In genomic region chr10:133262696-133263095, GRCh38 we compare ENCODE assay signal across 10 cellular contexts. TPM values are rescaled to one million over a fixed set of nuclear protein-coding genes. Genes with fewer than 3 reads are reported as not detected.
A peak's percentile ranks its signal among the peaks of the same experiment; 100 is the strongest.
DNase-seq lines count a peak whose midpoint lies in the region; ATAC-seq and TF ChIP-seq lines count a peak whose summit lies in the region.
"Had no signal": no experiment of that assay in that cellular context is flagged by ENCODE, and none has a peak within 500 bp of the region (broad histone marks: within the 10 kb centered on the region; RNA-seq: fewer than 3 reads in every experiment).

No MANE protein-coding gene starts in this region.

- DNase-seq in CD4-positive, alpha-beta memory T cell = peak in 1 of 5 donors; percentile 45
- no peak for DNase-seq in GM23338 (ENCODE audit: low spot score)
- DNase-seq in T-helper 17 cell = no peak
- no peak for DNase-seq in mesothelial cell of epicardium (ENCODE audit: low spot score in 2 of 2, unreplicated experiment in 2 of 2)
- no peak for DNase-seq in stimulated activated CD4-positive, alpha-beta T cell treated with anti-CD3 and anti-CD28 coated beads, Interleukin-12 subunit alpha, Interleukin-12 subunit beta, amount 100 ng/mL, for 4 hours
- no peak for DNase-seq in stimulated activated CD4-positive, alpha-beta T cell treated with anti-CD3 and anti-CD28 coated beads, Interleukin-4, amount 100 ng/mL, for 24 hours
- DNase-seq: HCEC 1CT had no signal

- peak overlapping the region; percentile 83 for H3K27ac ChIP-seq in CD4-positive, alpha-beta memory T cell (ENCODE audit: low read depth, low read length)
- H3K27ac ChIP-seq in GM23338 (ENCODE audit: low read depth) = no peak overlapping the region

- H3K36me3 Mint-ChIP-seq in CD4-positive, alpha-beta memory T cell = peaks cover 0 to 15% of the 10 kb centered on the region in 2 donors
- peaks cover 3% of the 10 kb centered on the region; the same call in 1 of the 3 replicates for H3K36me3 Mint-ChIP-seq in GM23338 (ENCODE audit: low read depth)
- no peaks in the 10 kb centered on the region for H3K36me3 Mint-ChIP-seq in T-helper 17 cell (ENCODE audit: low read depth)
- H3K36me3 Mint-ChIP-seq in mesothelial cell of epicardium = no peaks in the 10 kb centered on the region

- no peak overlapping the region for H2AFZ ChIP-seq in GM23338

- no peak for TF ChIP-seq CTCF in GM23338 (conservative IDR thresholded peaks at IDR 0.05; ENCODE audit: low read depth in 2 of 2)
- no peak for TF ChIP-seq CTCF in mesothelial cell of epicardium (IDR thresholded peaks at IDR 0.05; ENCODE audit: unreplicated experiment)

- no peaks in the 10 kb centered on the region for H4K20me1 ChIP-seq in GM23338 (replicated peaks; ENCODE audit: insufficient read depth)

- H3K4me3 Mint-ChIP-seq in CD4-positive, alpha-beta memory T cell = peak overlapping the region in 6 of 8 donors; percentile 70 to 79 (median 76)
- H3K4me3 Mint-ChIP-seq in GM23338 (peak overlapping the region; percentile 72; the same call in 2 of the 3 replicates), T-helper 17 cell (peak overlapping the region; percentile 77), mesothelial cell of epicardium (peak overlapping the region; percentile 70)

- no peaks in the 10 kb centered on the region for H3F3A ChIP-seq in GM23338 (replicated peaks; ENCODE audit: low read depth)

- CTCF ChIA-PET in CD4-positive, alpha-beta memory T cell (lab: Charles Lee; ENCODE audit: partially characterized antibody) = interaction anchor here (1.3 to 2.0 kb wide), 6 partner anchors 12 to 119 kb away, joined by 3 to 9 read pairs (median 8); no protein-coding TSS in a partner anchor

- H3K27ac Mint-ChIP-seq in CD4-positive, alpha-beta memory T cell = peak overlapping the region; percentile 90 to 98 (median 92)
- H3K27ac Mint-ChIP-seq in GM23338 (no peak overlapping the region), T-helper 17 cell (peak overlapping the region; percentile 90), mesothelial cell of epicardium (no peak overlapping the region)

- H3K36me3 ChIP-seq in CD4-positive, alpha-beta memory T cell (ENCODE audit: insufficient read depth, low read length) = no peaks in the 10 kb centered on the region
- H3K36me3 ChIP-seq in GM23338 (ENCODE audit: insufficient read depth) = no peaks in the 10 kb centered on the region

- ATAC-seq in GM23338 (peak; percentile 4; the same call in 2 of the 3 replicates), T-helper 17 cell (no peak), GM21825 (IDR thresholded peaks at IDR 0.05; ENCODE audit: unreplicated experiment) (no peak), GM19395 (IDR thresholded peaks at IDR 0.05; ENCODE audit: unreplicated experiment) (no peak)

- intact Hi-C loops in CD4-positive, alpha-beta memory T cell (cut with micrococcal nuclease) = loop anchor here (5.0 kb wide), 1 partner anchor 130 kb away; the partner anchor contains the start of gene MTG1

- POLR2A ChIA-PET in CD4-positive, alpha-beta memory T cell (lab: Charles Lee; ENCODE audit: partially characterized antibody) = interaction anchor here (0.8 to 13.2 kb wide), 7 partner anchors 13 to 128 kb away, joined by 3 to 236 read pairs (median 4); partner anchors contain the start of genes ADAM8 and ECHS1

- no peaks in the 10 kb centered on the region for H3K79me2 ChIP-seq in GM23338 (replicated peaks; ENCODE audit: insufficient read depth)

- no peaks in the 10 kb centered on the region for H3K27me3 ChIP-seq in CD4-positive, alpha-beta memory T cell (ENCODE audit: insufficient read depth, low read length)
- peaks cover 8% of the 10 kb centered on the region for H3K27me3 ChIP-seq in GM23338 (ENCODE audit: insufficient read depth)

- peaks cover 0 to 4% of the 10 kb centered on the region in 2 donors for H3K27me3 Mint-ChIP-seq in CD4-positive, alpha-beta memory T cell
- H3K27me3 Mint-ChIP-seq in GM23338 (ENCODE audit: insufficient read depth, low read depth, poor library complexity) = peaks cover 18% of the 10 kb centered on the region
- H3K27me3 Mint-ChIP-seq in T-helper 17 cell = no peaks in the 10 kb centered on the region
- H3K27me3 Mint-ChIP-seq in mesothelial cell of epicardium (ENCODE audit: low read depth) = peaks cover 11% of the 10 kb centered on the region

- no peaks in the 10 kb centered on the region for H3K9me2 ChIP-seq in GM23338 (ENCODE audit: insufficient read depth)

- H3K4me1 ChIP-seq in CD4-positive, alpha-beta memory T cell (ENCODE audit: insufficient read depth, low read length) = peaks cover 76% of the 10 kb centered on the region
- H3K4me1 ChIP-seq in GM23338 (ENCODE audit: insufficient read depth) = peaks cover 8% of the 10 kb centered on the region

- H3K4me2 ChIP-seq in GM23338 = peak overlapping the region; percentile 78; the same call in 1 of the 2 replicates

- no peaks in the 10 kb centered on the region for H3K9me3 Mint-ChIP-seq in CD4-positive, alpha-beta memory T cell
- H3K9me3 Mint-ChIP-seq in GM23338 (no peaks in the 10 kb centered on the region), mesothelial cell of epicardium (no peaks in the 10 kb centered on the region)

- no peaks in the 10 kb centered on the region for H3K9me3 ChIP-seq in CD4-positive, alpha-beta memory T cell (ENCODE audit: control insufficient read depth in 1 of 2, low read length in 2 of 2)
- no peaks in the 10 kb centered on the region for H3K9me3 ChIP-seq in T-helper 17 cell (ENCODE audit: control insufficient read depth, low read length, poor library complexity, severe bottlenecking)

- no peak overlapping the region for H3K4me3 ChIP-seq in CD4-positive, alpha-beta memory T cell (ENCODE audit: low read length in 2 of 2)
- peak overlapping the region; percentile 50; the same call in 1 of the 2 replicates for H3K4me3 ChIP-seq in GM23338

- peaks cover 29 to 78% (median 61%) of the 10 kb centered on the region in 4 donors for H3K4me1 Mint-ChIP-seq in CD4-positive, alpha-beta memory T cell
- H3K4me1 Mint-ChIP-seq in GM23338 (peaks cover 3% of the 10 kb centered on the region), T-helper 17 cell (peaks cover 51% of the 10 kb centered on the region), mesothelial cell of epicardium (peaks cover 3% of the 10 kb centered on the region)

TF ChIP-seq in GM23338, 12 proteins besides CTCF, POLR2A, EP300 and RAD21 (continues in another document):
- TF ChIP-seq JUNB (IDR thresholded peaks at IDR 0.05; ENCODE audit: unreplicated experiment) = no peak

RNA-seq across cellular contexts. Expression of gene ADAM8, which starts 14.0 kb away (rescaled TPM):
- total RNA-seq in CD4-positive, alpha-beta memory T cell = 10 to 100 TPM; 87.2 to 90.3 TPM
- 10 to 100 TPM; 63.9 to 97.8 TPM for polyA plus RNA-seq in CD4-positive, alpha-beta memory T cell
- total RNA-seq in GM23338 (2014; rRNA removed; shearing (Covaris generic)) = 5.5 and 7.4 TPM in 2 replicates
- 1.9 and 2.1 TPM in 2 replicates for polyA plus RNA-seq in GM23338 (2016; fragmentation: Nextera tagmentation; extraction: Ambion mirVana)
- total RNA-seq in T-helper 17 cell (100 to 1,000 TPM; 157 to 188 TPM), mesothelial cell of epicardium (14.3 to 16.9 TPM (median 16.9 TPM) in 3 replicates)

RNA-seq across cellular contexts. Expression of gene VENTX, which starts 25.0 kb away (rescaled TPM):
- total RNA-seq in CD4-positive, alpha-beta memory T cell = not detected
- not detected for polyA plus RNA-seq in CD4-positive, alpha-beta memory T cell
- 6.3 and 8.1 TPM in 2 replicates for total RNA-seq in GM23338 (2014; rRNA removed; shearing (Covaris generic))
- polyA plus RNA-seq in GM23338 (2016; fragmentation: Nextera tagmentation; extraction: Ambion mirVana) = 4.8 and 5.1 TPM in 2 replicates
- under 1 TPM; 0.21 to 0.52 TPM for total RNA-seq in T-helper 17 cell
- 0.07 to 0.09 TPM in 2 of 3 replicates, not detected in the other for total RNA-seq in mesothelial cell of epicardium

RNA-seq across cellular contexts. Expression of gene UTF1, which starts 32.7 kb away (rescaled TPM):
- total RNA-seq in CD4-positive, alpha-beta memory T cell = not detected
- polyA plus RNA-seq in CD4-positive, alpha-beta memory T cell = not detected
- total RNA-seq in GM23338 (2014; rRNA removed; shearing (Covaris generic)) = 7.7 and 12.2 TPM in 2 replicates
- 51.4 and 55.7 TPM in 2 replicates for polyA plus RNA-seq in GM23338 (2016; fragmentation: Nextera tagmentation; extraction: Ambion mirVana)
- total RNA-seq in T-helper 17 cell (not detected), mesothelial cell of epicardium (not detected in 3 replicates)
- total RNA-seq: mononuclear cell had no signal

RNA-seq across cellular contexts. Expression of gene TUBGCP2, which starts 46.0 kb away (rescaled TPM):
- 10 to 100 TPM; 66.5 to 74.0 TPM for total RNA-seq in CD4-positive, alpha-beta memory T cell
- polyA plus RNA-seq in CD4-positive, alpha-beta memory T cell = 10 to 100 TPM; 14.1 to 40.8 TPM
- total RNA-seq in GM23338 (2014; rRNA removed; shearing (Covaris generic)) = 51.5 and 67.7 TPM in 2 replicates
- polyA plus RNA-seq in GM23338 (2016; fragmentation: Nextera tagmentation; extraction: Ambion mirVana) = 56.6 and 59.6 TPM in 2 replicates
- total RNA-seq in T-helper 17 cell (10 to 100 TPM; 73.6 to 75.4 TPM), mesothelial cell of epicardium (69.6 to 81.0 TPM (median 70.9 TPM) in 3 replicates)

RNA-seq across cellular contexts. Expression of gene ZNF511, which starts 46.0 kb away (rescaled TPM):
- 10 to 100 TPM; 31.5 to 33.1 TPM for total RNA-seq in CD4-positive, alpha-beta memory T cell
- 100 to 1,000 TPM in 1 of 2 donors, 10 to 100 TPM in 1; 69.0 to 107 TPM for polyA plus RNA-seq in CD4-positive, alpha-beta memory T cell
- total RNA-seq in GM23338 (2014; rRNA removed; shearing (Covaris generic)) = 41.0 and 41.3 TPM in 2 replicates
- polyA plus RNA-seq in GM23338 (2016; fragmentation: Nextera tagmentation; extraction: Ambion mirVana) = 104 and 114 TPM in 2 replicates
- total RNA-seq in T-helper 17 cell (10 to 100 TPM; 28.1 to 33.2 TPM), mesothelial cell of epicardium (38.6 to 44.9 TPM (median 39.5 TPM) in 3 replicates)

Comparison
In these comparisons a context has a peak if more than half of its experiments do, and no peak if none do; other contexts are left out.
1. H3K27ac Mint-ChIP-seq: peak in CD4-positive, alpha-beta memory T cell (7 of 7) and T-helper 17 cell (single experiment); none in GM23338 (single experiment) and mesothelial cell of epicardium (single experiment).
2. Peak in every context shown above with its lines, with median percentiles within 50 percentile points of each other: H3K4me3 Mint-ChIP-seq.